Comparison of ENCODE assay signal across 16 cellular contexts in genomic region chr3:129594907-129595390, GRCh38. TPM values are rescaled to one million over a fixed set of nuclear protein-coding genes. Genes with fewer than 3 reads are reported as not detected.
DNase-seq lines count a peak whose midpoint lies in the region; ATAC-seq and TF ChIP-seq lines count a peak whose summit lies in the region.
"Had no signal": no experiment of that assay in that cellular context is flagged by ENCODE, and none has a peak within 500 bp of the region (broad histone marks: within the 10 kb centered on the region; RNA-seq: fewer than 3 reads in every experiment).

No MANE protein-coding gene starts in this region.

- peaks cover 62% of the 10 kb centered on the region for H4K20me1 ChIP-seq in DND-41 (ENCODE audit: insufficient read depth, low read length)

- H3K36me3 ChIP-seq in DND-41 (ENCODE audit: insufficient read depth, low read length) = peaks cover 68% of the 10 kb centered on the region
- no peaks in the 10 kb centered on the region for H3K36me3 ChIP-seq in brain microvascular endothelial cell (replicated peaks)
- H3K36me3 ChIP-seq in left lung = no peaks in the 10 kb centered on the region
- no peaks in the 10 kb centered on the region for H3K36me3 ChIP-seq in spleen

- in situ Hi-C loops in brain microvascular endothelial cell (cut with HindIII; ENCODE audit: low pct_ligation_motif_present, low sequenced_read_pairs) (no loop called here), GM13976 (cut with MboI; ENCODE audit: low sequenced_read_pairs, unreplicated experiment) (no loop called here)

- H3K9me3 ChIP-seq in DND-41 (ENCODE audit: insufficient read depth, low read length, severe bottlenecking) (no peaks in the 10 kb centered on the region), left lung (no peaks in the 10 kb centered on the region), spleen (no peaks in the 10 kb centered on the region)

- H3K27me3 ChIP-seq in DND-41 (ENCODE audit: insufficient read depth, low read length, poor library complexity) = no peaks in the 10 kb centered on the region
- H3K27me3 ChIP-seq in brain microvascular endothelial cell (replicated peaks) = no peaks in the 10 kb centered on the region
- H3K27me3 ChIP-seq in left lung = no peaks in the 10 kb centered on the region
- no peaks in the 10 kb centered on the region for H3K27me3 ChIP-seq in spleen (replicated peaks in 1 of 7)

- intact Hi-C loops in left lung (cut with DNase I) = loop anchor here in 1 of 2 donors (10.0 kb wide), 1 partner anchor 100 kb away; no protein-coding TSS in a partner anchor
- intact Hi-C loops in spleen (cut with DNase I; ENCODE audit: low total_unique reads) = no loop called here

- H2AFZ ChIP-seq in DND-41 (ENCODE audit: low read depth, low read length) = no peak overlapping the region

- 77 to 91% (median 85%) methylated on average over 5 to 6 of the region's 6 CpGs for WGBS in spleen, 5 donors

- H3K27ac ChIP-seq in DND-41 (ENCODE audit: low read length) (peak overlapping the region; percentile 96), brain microvascular endothelial cell (peak overlapping the region; percentile 92), left lung (peak overlapping the region; percentile 83 to 91), spleen (peak overlapping the region; percentile 66 to 91 (median 86))

- ATAC-seq in DND-41 (ENCODE audit: insufficient read depth, low read depth) (no peak), left lung (no peak), HG02981 (IDR thresholded peaks at IDR 0.05; ENCODE audit: unreplicated experiment) (no peak)
- ATAC-seq: GM12878 had no signal

- peak overlapping the region; percentile 57 for H3K4me2 ChIP-seq in DND-41 (ENCODE audit: insufficient read depth, low read length)

- no peak for TF ChIP-seq POLR2A in spleen (IDR thresholded peaks at IDR 0.05)

- H3K9ac ChIP-seq in DND-41 (ENCODE audit: low read depth, low read length) = peak overlapping the region; percentile 61

- peaks cover 85% of the 10 kb centered on the region for H3K79me2 ChIP-seq in DND-41 (ENCODE audit: insufficient read depth, low read length)

- H3K4me3 ChIP-seq in DND-41 (ENCODE audit: low read depth in 1 of 2, low read length in 2 of 2) (peak overlapping the region in 1 of 2 experiments; percentile 35; a peak in 2 of 4 replicates), brain microvascular endothelial cell (ENCODE audit: low read depth, low read length) (no peak overlapping the region), left lung (no peak overlapping the region), spleen (no peak overlapping the region)
- H3K4me3 ChIP-seq: GM12878 had no signal

- TF ChIP-seq CTCF in DND-41 (IDR thresholded peaks at IDR 0.05; ENCODE audit: borderline replicate concordance, extremely low read depth, low read length, poor library complexity, severe bottlenecking) (no peak), brain microvascular endothelial cell (IDR thresholded peaks at IDR 0.05; ENCODE audit: low read depth, low read length, missing control alignments) (no peak), left lung (IDR thresholded peaks at IDR 0.05) (no peak), spleen (IDR thresholded peaks at IDR 0.05 in 8 of 11, conservative IDR thresholded peaks at IDR 0.05 in 3 of 11) (no peak), GM13976 (IDR thresholded peaks at IDR 0.05; ENCODE audit: borderline replicate concordance, control extremely low read depth, extremely low read depth, insufficient read depth, missing control alignments) (no peak)

- H3K4me1 ChIP-seq in DND-41 (ENCODE audit: insufficient read depth, low read length) = peaks cover 86% of the 10 kb centered on the region
- H3K4me1 ChIP-seq in left lung = peaks cover 82 to 99% of the 10 kb centered on the region in 2 donors
- H3K4me1 ChIP-seq in spleen = peaks cover 69 to 100% (median 98%) of the 10 kb centered on the region in 6 donors

- DNase-seq in DND-41 (no peak), brain microvascular endothelial cell (no peak), left lung (no peak), spleen (no peak), GM13976 (ENCODE audit: low spot score) (no peak), AG08395 (ENCODE audit: low spot score) (no peak)
- no peak for DNase-seq in activated CD4-positive, alpha-beta T cell treated with anti-CD3 and anti-CD28 coated beads, Interleukin-2, amount 50 U/mL, for 4 hours
- DNase-seq: activated T-cell treated with anti-CD3 and anti-CD28 coated beads, Interleukin-2, amount 50 U/mL, for 4 hours; anterior cingulate cortex; MV-4-11; T-helper 1 cell had no signal

RNA-seq across cellular contexts. Expression of gene PLXND1, which starts 11.5 kb away (rescaled TPM):
- 100 to 1,000 TPM; 198 to 259 TPM for total RNA-seq in left lung
- total RNA-seq in spleen = 100 to 1,000 TPM; 121 to 238 (median 170) TPM
- 10 to 100 TPM; 44.4 to 97.9 (median 79.2) TPM for polyA plus RNA-seq in spleen

RNA-seq across cellular contexts. Expression of gene H1-8, which starts 52.0 kb away (rescaled TPM):
- total RNA-seq in left lung = not detected
- not detected for total RNA-seq in spleen
- polyA plus RNA-seq in spleen = not detected
- total RNA-seq: activated T-cell treated with anti-CD3 and anti-CD28 coated beads, Interleukin-2, amount 50 U/mL, for 4 hours; Daoy; GM12878; mucosa of gallbladder had no signal
- polyA plus RNA-seq: BJ, GM12878 had no signal
